Comparison of ENCODE assay signal across 10 cellular contexts in the genomic region with DNA sequence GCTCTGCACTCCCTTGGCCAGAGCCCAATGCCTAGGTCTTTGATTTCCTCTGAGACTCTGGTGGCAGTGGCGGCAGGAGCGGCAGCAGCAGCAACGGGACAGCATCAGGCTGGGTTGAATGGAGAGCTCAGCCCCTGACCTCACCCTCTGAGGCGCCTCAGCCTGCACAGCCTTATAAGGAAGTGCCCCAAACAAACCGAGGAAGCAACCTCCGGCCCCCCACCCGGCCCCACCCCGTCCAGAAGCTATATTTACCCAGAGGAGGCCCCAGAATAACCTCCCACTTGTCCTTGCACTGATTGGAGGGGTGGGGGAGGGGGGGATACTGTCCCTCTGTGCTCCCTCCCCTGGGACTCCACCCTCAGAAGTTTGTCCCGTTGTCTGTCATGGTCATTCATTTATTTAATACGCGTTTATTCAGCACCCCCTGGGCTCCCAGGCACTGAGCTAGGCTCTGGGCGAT. TPM values are rescaled to one million over a fixed set of nuclear protein-coding genes. Genes with fewer than 3 reads are reported as not detected.
A peak's percentile ranks its signal among the peaks of the same experiment; 100 is the strongest.
DNase-seq lines count a peak whose midpoint lies in the region; ATAC-seq and TF ChIP-seq lines count a peak whose summit lies in the region.
"Had no signal": no experiment of that assay in that cellular context is flagged by ENCODE, and none has a peak within 500 bp of the region (broad histone marks: within the 10 kb centered on the region; RNA-seq: fewer than 3 reads in every experiment).

No MANE protein-coding gene starts in this region.

- H3K27ac Mint-ChIP-seq in glutamatergic neuron (ENCODE audit: unreplicated experiment) (peak overlapping the region; percentile 83), progenitor cell of endocrine pancreas (peak overlapping the region; percentile 84), T-helper 17 cell (no peak overlapping the region)
- H3K27ac Mint-ChIP-seq: stimulated activated naive CD8-positive, alpha-beta T cell treated with anti-CD3 and anti-CD28 coated beads, Interleukin-15, Interleukin-2, amounts not matched to agents 100 ng/mL and 50 ng/mL, for 24 hours had no signal

- no peaks in the 10 kb centered on the region for H3K36me3 ChIP-seq in ES-I3 (ENCODE audit: insufficient read depth, low read length)
- no peaks in the 10 kb centered on the region for H3K36me3 ChIP-seq in A673 (ENCODE audit: insufficient read depth, low read length, poor library complexity, severe bottlenecking)

- peak overlapping the region; percentile 65 for H3K4me3 Mint-ChIP-seq in glutamatergic neuron (ENCODE audit: unreplicated experiment)
- no peak overlapping the region for H3K4me3 Mint-ChIP-seq in progenitor cell of endocrine pancreas (ENCODE audit: low read depth)
- H3K4me3 Mint-ChIP-seq in T-helper 17 cell, result no peak overlapping the region
- H3K4me3 Mint-ChIP-seq: stimulated activated naive CD8-positive, alpha-beta T cell treated with anti-CD3 and anti-CD28 coated beads, Interleukin-15, Interleukin-2, amounts not matched to agents 100 ng/mL and 50 ng/mL, for 24 hours had no signal

- no TSS peak for BruUV-seq in A673 (replicated peaks; lab: Mats Ljungman, UMichigan)

- CTCF ChIA-PET in A673 (lab: Charles Lee), result interaction anchor here (0.6 kb wide), 1 partner anchor 56 kb away, joined by 3 read pairs; no protein-coding TSS in a partner anchor

- TF ChIP-seq CTCF in glutamatergic neuron (IDR thresholded peaks at IDR 0.05; ENCODE audit: partially characterized antibody, unreplicated experiment) (no peak), progenitor cell of endocrine pancreas (IDR thresholded peaks at IDR 0.05; ENCODE audit: unreplicated experiment) (no peak), A673 (conservative IDR thresholded peaks at IDR 0.05; ENCODE audit: low read depth, low read length) (no peak)

- H3K27me3 Mint-ChIP-seq in glutamatergic neuron (ENCODE audit: unreplicated experiment) (peaks cover 28% of the 10 kb centered on the region), progenitor cell of endocrine pancreas (peaks cover 16% of the 10 kb centered on the region), T-helper 17 cell (peaks cover 6% of the 10 kb centered on the region)
- H3K27me3 Mint-ChIP-seq: stimulated activated naive CD8-positive, alpha-beta T cell treated with anti-CD3 and anti-CD28 coated beads, Interleukin-15, Interleukin-2, amounts not matched to agents 100 ng/mL and 50 ng/mL, for 24 hours had no signal

- no peaks in the 10 kb centered on the region for H3K27me3 ChIP-seq in A673 (replicated peaks; ENCODE audit: insufficient read depth, low read depth, low read length, poor library complexity)

- H3K9me3 Mint-ChIP-seq in glutamatergic neuron (ENCODE audit: unreplicated experiment) (peaks cover 6% of the 10 kb centered on the region), progenitor cell of endocrine pancreas (ENCODE audit: low read depth) (no peaks in the 10 kb centered on the region)
- H3K9me3 Mint-ChIP-seq: stimulated activated naive CD8-positive, alpha-beta T cell treated with anti-CD3 and anti-CD28 coated beads, Interleukin-15, Interleukin-2, amounts not matched to agents 100 ng/mL and 50 ng/mL, for 24 hours had no signal

- H3K27ac ChIP-seq in A673 (ENCODE audit: low read depth, low read length, poor library complexity, severe bottlenecking), result no peak overlapping the region

- intact Hi-C loops in A673 (cut with micrococcal nuclease; ENCODE audit: unreplicated experiment), result no loop called here

- H3K4me3 ChIP-seq in A673 (ENCODE audit: low read depth, low read length, poor library complexity, severe bottlenecking), result no peak overlapping the region

- ATAC-seq in HG03139 (IDR thresholded peaks at IDR 0.05; ENCODE audit: unreplicated experiment) (no peak), T-helper 17 cell (no peak), HG03135 (IDR thresholded peaks at IDR 0.05; ENCODE audit: unreplicated experiment) (no peak)

- no peaks in the 10 kb centered on the region for H3K9me3 ChIP-seq in ES-I3 (ENCODE audit: control insufficient read depth, insufficient read depth, low read length)
- H3K9me3 ChIP-seq in A673 (ENCODE audit: low read depth, low read length, poor library complexity, severe bottlenecking), result no peaks in the 10 kb centered on the region
- no peaks in the 10 kb centered on the region for H3K9me3 ChIP-seq in T-helper 17 cell (ENCODE audit: control insufficient read depth, low read length, poor library complexity, severe bottlenecking)

- peaks cover 86% of the 10 kb centered on the region for H3K4me1 ChIP-seq in ES-I3 (ENCODE audit: insufficient read depth, low read length)
- peaks cover 45% of the 10 kb centered on the region for H3K4me1 ChIP-seq in A673 (ENCODE audit: insufficient read depth, low read length, poor library complexity, severe bottlenecking)

- no peaks in the 10 kb centered on the region for H3K36me3 Mint-ChIP-seq in glutamatergic neuron (ENCODE audit: unreplicated experiment)
- no peaks in the 10 kb centered on the region for H3K36me3 Mint-ChIP-seq in progenitor cell of endocrine pancreas (ENCODE audit: insufficient read depth)
- no peaks in the 10 kb centered on the region for H3K36me3 Mint-ChIP-seq in T-helper 17 cell (ENCODE audit: low read depth)

- H3K4me1 Mint-ChIP-seq in glutamatergic neuron (ENCODE audit: low read depth, unreplicated experiment) (peaks cover 54% of the 10 kb centered on the region), progenitor cell of endocrine pancreas (ENCODE audit: low read depth) (peaks cover 37% of the 10 kb centered on the region), T-helper 17 cell (peaks cover 24% of the 10 kb centered on the region)

- DNase-seq in NCI-H187 treated with DMSO at 0.1 percent for 48 hours (lab: John Stamatoyannopoulos, UW) (peak; percentile 31), glutamatergic neuron (no peak), progenitor cell of endocrine pancreas (ENCODE audit: low spot score, unreplicated experiment) (no peak), A673 (ENCODE audit: low spot score) (no peak), T-helper 17 cell (no peak)
- DNase-seq: activated T-cell treated with anti-CD3 and anti-CD28 coated beads, Interleukin-2, amount 50 U/mL, for 1 hour had no signal

- H3K9ac ChIP-seq in ES-I3 (ENCODE audit: low read depth, low read length), result peak overlapping the region; percentile 26

- POLR2A ChIA-PET in A673 (lab: Charles Lee; ENCODE audit: low non-redundant PET), result no interaction called here

RNA-seq across cellular contexts. Expression of gene NES, which starts 12.2 kb away (rescaled TPM):
- 375 TPM for total RNA-seq in glutamatergic neuron (ENCODE audit: unreplicated experiment)
- total RNA-seq in progenitor cell of endocrine pancreas, result 33.9 and 39.2 TPM in 2 replicates
- 8.7 and 12.3 TPM in 2 replicates for total RNA-seq in A673 (2021)
- total RNA-seq in T-helper 17 cell, result not detected

RNA-seq across cellular contexts. Expression of gene BCAN, which starts 23.1 kb away (rescaled TPM):
- total RNA-seq in glutamatergic neuron (ENCODE audit: unreplicated experiment) (10.3 TPM), progenitor cell of endocrine pancreas (not detected in 2 replicates), A673 (2021) (not detected in 2 replicates), T-helper 17 cell (not detected)

RNA-seq across cellular contexts. Expression of gene CRABP2, which starts 40.4 kb away (rescaled TPM):
- total RNA-seq in glutamatergic neuron (ENCODE audit: unreplicated experiment) (2.4 TPM), progenitor cell of endocrine pancreas (70.4 and 125 TPM in 2 replicates), A673 (2021) (1.1 and 4.0 TPM in 2 replicates), T-helper 17 cell (1 to 10 TPM; 1.5 to 4.5 TPM)

RNA-seq across cellular contexts. Expression of gene HAPLN2, which starts 45.8 kb away (rescaled TPM):
- total RNA-seq in glutamatergic neuron (ENCODE audit: unreplicated experiment) (0.71 TPM), progenitor cell of endocrine pancreas (0.38 and 0.93 TPM in 2 replicates), A673 (2021) (not detected in 2 replicates), T-helper 17 cell (under 1 TPM in 1 of 2 donors, not detected in 1; 0.35 TPM)

Comparison
In these comparisons a context has a peak if more than half of its experiments do, and no peak if none do; other contexts are left out.
1. RNA of gene CRABP2, which starts 40.4 kb away (total RNA-seq): 70.4 to 125 TPM in progenitor cell of endocrine pancreas; 1.5 to 4.5 TPM in T-helper 17 cell, 2.4 TPM in glutamatergic neuron (single experiment) and 1.1 to 4.0 TPM in A673; every median in the first group is over 10 times any median in the second.